22 cellular contexts compared by ENCODE assay signal in genomic region chr11:2036863-2037486, GRCh38. TPM values are rescaled to one million over a fixed set of nuclear protein-coding genes. Genes with fewer than 3 reads are reported as not detected.
DNase-seq lines count a peak whose midpoint lies in the region; ATAC-seq and TF ChIP-seq lines count a peak whose summit lies in the region.
"Had no signal": no experiment of that assay in that cellular context is flagged by ENCODE, and none has a peak within 500 bp of the region (broad histone marks: within the 10 kb centered on the region; RNA-seq: fewer than 3 reads in every experiment).

No MANE protein-coding gene starts in this region.

- H3K27me3 ChIP-seq in SK-N-SH (ENCODE audit: insufficient read depth) = no peaks in the 10 kb centered on the region
- H3K27me3 ChIP-seq in PC-3 (ENCODE audit: low read length) = no peaks in the 10 kb centered on the region
- H3K27me3 ChIP-seq in psoas muscle (ENCODE audit: insufficient read depth in 3 of 3, low read length in 2 of 3) = no peaks in the 10 kb centered on the region
- H3K27me3 ChIP-seq: adrenal gland, cardiac muscle cell, dorsolateral prefrontal cortex, ovary, Peyer's patch, testis had no signal

- no peak overlapping the region for H3K27ac ChIP-seq in SK-N-SH (ENCODE audit: low read depth in 2 of 2, low read length in 1 of 2)
- no peak overlapping the region for H3K27ac ChIP-seq in PC-3 (ENCODE audit: low read length)
- no peak overlapping the region for H3K27ac ChIP-seq in psoas muscle
- H3K27ac ChIP-seq: 22Rv1, adrenal gland, cardiac muscle cell, dorsolateral prefrontal cortex, ovary, Peyer's patch, testis had no signal

- H3K4me3 ChIP-seq in SK-N-SH (ENCODE audit: low read depth in 2 of 2, low read length in 1 of 2) (no peak overlapping the region), PC-3 (ENCODE audit: low read length) (no peak overlapping the region), psoas muscle (no peak overlapping the region)
- H3K4me3 ChIP-seq: adrenal gland, cardiac muscle cell, dorsolateral prefrontal cortex, ovary, Peyer's patch, testis had no signal

- no CpG with 5 or more reads among the region's 18 CpGs for WGBS in SK-N-SH (ENCODE audit: low lambda C conversion rate)
- WGBS in psoas muscle, 3 donors = no CpG with 5 or more reads among the region's 18 CpGs

- no TSS peak for BruUV-seq in PC-3 (replicated peaks; lab: Mats Ljungman, UMichigan)

- no peak for TF ChIP-seq EP300 in SK-N-SH (IDR thresholded peaks at IDR 0.05; ENCODE audit: borderline replicate concordance in 1 of 2, low read depth in 1 of 2, low read length in 1 of 2)

- intact Hi-C loops in PC-3 (cut with micrococcal nuclease) (no loop called here), left cardiac atrium (cut with DNase I) (no loop called here), psoas muscle (cut with DNase I) (no loop called here)

- H3K4me1 ChIP-seq in SK-N-SH (ENCODE audit: control insufficient read depth in 1 of 2, insufficient read depth in 2 of 2, low read depth in 1 of 2, low read length in 1 of 2) = no peaks in the 10 kb centered on the region
- H3K4me1 ChIP-seq in PC-3 (ENCODE audit: insufficient read depth, low read length) = no peaks in the 10 kb centered on the region
- H3K4me1 ChIP-seq in psoas muscle = no peaks in the 10 kb centered on the region
- H3K4me1 ChIP-seq: adrenal gland, Peyer's patch, testis had no signal

- ATAC-seq in SK-N-SH treated with all-trans-retinoic acid at 6 μM for 48 hours (peak; percentile 66; the same call in 2 of the 3 replicates), PC-3 (peak; percentile 59), left cardiac atrium (peak; percentile 64 to 79), psoas muscle (peak; percentile 75 to 87 (median 82))

- H2AFZ ChIP-seq in SK-N-SH (ENCODE audit: low read depth) = no peak overlapping the region
- no peak overlapping the region for H2AFZ ChIP-seq in PC-3 (ENCODE audit: low read length)

- H3F3A ChIP-seq in SK-N-SH (replicated peaks; ENCODE audit: insufficient read depth) (no peaks in the 10 kb centered on the region), PC-3 (ENCODE audit: low read length, unreplicated experiment) (no peaks in the 10 kb centered on the region)

- TF ChIP-seq CTCF in SK-N-SH (IDR thresholded peaks at IDR 0.05) (no peak), PC-3 (conservative IDR thresholded peaks at IDR 0.05; ENCODE audit: low read depth, low read length) (no peak), psoas muscle (IDR thresholded peaks at IDR 0.05) (no peak)

- H4K20me1 ChIP-seq in SK-N-SH (ENCODE audit: insufficient read depth) = no peaks in the 10 kb centered on the region
- H4K20me1 ChIP-seq in PC-3 (ENCODE audit: low read length) = no peaks in the 10 kb centered on the region

- H3K4me2 ChIP-seq in SK-N-SH (no peak overlapping the region), PC-3 (ENCODE audit: low read length) (no peak overlapping the region)

- H3K9me2 ChIP-seq in SK-N-SH = no peaks in the 10 kb centered on the region
- no peaks in the 10 kb centered on the region for H3K9me2 ChIP-seq in PC-3 (replicated peaks; ENCODE audit: low read length)

- H3K36me3 ChIP-seq in SK-N-SH (replicated peaks in 1 of 2; ENCODE audit: control insufficient read depth in 1 of 2, insufficient read depth in 2 of 2, low read length in 1 of 2) (no peaks in the 10 kb centered on the region), PC-3 (ENCODE audit: low read depth, low read length) (no peaks in the 10 kb centered on the region), psoas muscle (ENCODE audit: insufficient read depth in 1 of 2, low read depth in 1 of 2) (no peaks in the 10 kb centered on the region)
- H3K36me3 ChIP-seq: adrenal gland, cardiac muscle cell, ovary, Peyer's patch had no signal

- CTCF ChIA-PET in SK-N-SH (lab: Yijun Ruan, JAX) (interaction anchor here (0.7 to 22.7 kb wide), 47 partner anchors 8 to 397 kb away, joined by 3 to 1098 read pairs (median 4); partner anchors contain the start of genes IGF2 and SYT8), PC-3 (lab: Charles Lee) (interaction anchor here (0.5 to 4.6 kb wide), 4 partner anchors 40 to 391 kb away, joined by 3 to 54 read pairs (median 8); no protein-coding TSS in a partner anchor)

- POLR2A ChIA-PET in SK-N-SH (lab: Yijun Ruan, JAX) (interaction anchor here (0.9 to 2.6 kb wide), 7 partner anchors 81 to 123 kb away, joined by 3 to 20 read pairs (median 3); no protein-coding TSS in a partner anchor), PC-3 (lab: Charles Lee; ENCODE audit: unreplicated experiment) (no interaction called here)

- no peak overlapping the region for H3K9ac ChIP-seq in SK-N-SH
- H3K9ac ChIP-seq in PC-3 (ENCODE audit: low read length) = no peak overlapping the region

- TF ChIP-seq RAD21 in SK-N-SH (IDR thresholded peaks at IDR 0.05; ENCODE audit: low read length) = no peak

- no peaks in the 10 kb centered on the region for H3K9me3 ChIP-seq in SK-N-SH
- no peaks in the 10 kb centered on the region for H3K9me3 ChIP-seq in PC-3 (ENCODE audit: low read length)
- H3K9me3 ChIP-seq in psoas muscle = no peaks in the 10 kb centered on the region
- H3K9me3 ChIP-seq: adrenal gland, ovary, Peyer's patch, testis had no signal

- DNase-seq in SK-N-SH (no peak), PC-3 (no peak), left cardiac atrium (no peak), psoas muscle (no peak), NK-92 (lab: John Stamatoyannopoulos, UW; ENCODE audit: unreplicated experiment) (no peak), NCI-H1092 treated with DMSO at 0.1 percent for 48 hours (lab: John Stamatoyannopoulos, UW) (no peak), NCI-H2107 treated with DMSO at 0.1 percent for 48 hours (lab: John Stamatoyannopoulos, UW; ENCODE audit: unreplicated experiment) (no peak)
- DNase-seq: activated CD4-positive, alpha-beta memory T cell treated with anti-CD3 and anti-CD28 coated beads, Interleukin-2, amount 10 ng/mL, durations not matched to agents 7 days and 5 days; adrenal gland; dorsolateral prefrontal cortex; Kasumi-1; NCI-H2171; NCI-H774; ovary; Peyer's patch; small intestine; stimulated activated CD4-positive, alpha-beta T cell treated with anti-CD3 and anti-CD28 coated beads, Interleukin-4, amount 100 ng/mL, for 24 hours; testis had no signal

- H3K79me2 ChIP-seq in SK-N-SH (ENCODE audit: insufficient read depth) (no peaks in the 10 kb centered on the region), PC-3 (ENCODE audit: low read length) (no peaks in the 10 kb centered on the region)

TF ChIP-seq in SK-N-SH treated with all-trans-retinoic acid at 6 μM for 48 hours, 23 proteins besides CTCF, POLR2A, EP300 and RAD21 (continues in another document):
- TF ChIP-seq ZNF8 (CRISPR knock-in tag; IDR thresholded peaks at IDR 0.05) (no peak), ARNTL (CRISPR knock-in tag; IDR thresholded peaks at IDR 0.05; ENCODE audit: borderline replicate concordance, low read depth) (no peak), BACH2 (CRISPR knock-in tag; IDR thresholded peaks at IDR 0.05; ENCODE audit: borderline replicate concordance) (no peak), ZNF565 (CRISPR knock-in tag; conservative IDR thresholded peaks at IDR 0.05; ENCODE audit: low read depth) (no peak), TCF4 (CRISPR knock-in tag; IDR thresholded peaks at IDR 0.05; ENCODE audit: borderline replicate concordance) (no peak), PATZ1 (CRISPR knock-in tag; IDR thresholded peaks at IDR 0.05; ENCODE audit: borderline replicate concordance) (no peak)

TF ChIP-seq in SK-N-SH, 30 proteins besides CTCF, POLR2A, EP300 and RAD21 (continues in another document):
- TF ChIP-seq SMC3 (IDR thresholded peaks at IDR 0.05; ENCODE audit: low read depth, low read length) = no peak
- TF ChIP-seq TEAD4 (IDR thresholded peaks at IDR 0.05; ENCODE audit: borderline replicate concordance, insufficient read depth) = no peak
- no peak for TF ChIP-seq ZBTB33 (IDR thresholded peaks at IDR 0.05; ENCODE audit: borderline replicate concordance, low read depth)
- TF ChIP-seq MEF2A (IDR thresholded peaks at IDR 0.05; ENCODE audit: borderline replicate concordance, low read depth) = no peak
- no peak for TF ChIP-seq GATA2 (CRISPR knock-in tag; IDR thresholded peaks at IDR 0.05)
- no peak for TF ChIP-seq YY1 (IDR thresholded peaks at IDR 0.05; ENCODE audit: low read depth)
- TF ChIP-seq MAX (IDR thresholded peaks at IDR 0.05; ENCODE audit: low read depth) = no peak
- no peak for TF ChIP-seq FOSL2 (IDR thresholded peaks at IDR 0.05; ENCODE audit: borderline replicate concordance, low read depth)
- no peak for TF ChIP-seq RFX5 (IDR thresholded peaks at IDR 0.05; ENCODE audit: low read length)
- TF ChIP-seq FOXM1 (IDR thresholded peaks at IDR 0.05; ENCODE audit: low read depth) = no peak
- no peak for TF ChIP-seq POLR2AphosphoS5 (IDR thresholded peaks at IDR 0.05; ENCODE audit: low read depth, low read length)

RNA-seq across cellular contexts. Expression of gene H19, which starts 39.3 kb away (rescaled TPM):
- polyA plus RNA-seq in SK-N-SH (2012; rRNA removed) (3.7 and 4.6 TPM in 2 replicates), psoas muscle (1,000 to 10,000 TPM; 1,446 to 5,104 (median 4,933) TPM)
- 4.5 and 6.8 TPM in 2 replicates for polyA plus RNA-seq in SK-N-SH (2012; cell fraction: cytosol; rRNA removed)
- polyA plus RNA-seq in SK-N-SH (2012; cell fraction: nucleus; rRNA removed) = 1.9 and 4.0 TPM in 2 replicates
- total RNA-seq in PC-3 (2014; rRNA removed) (not detected in 2 replicates), left cardiac atrium (100 to 1,000 TPM; 390 to 610 TPM), psoas muscle (over 10,000 TPM in 1 of 4 donors, 1,000 to 10,000 TPM in 3; 2,069 to 10,740 (median 4,409) TPM)
- total RNA-seq: activated CD4-positive, alpha-beta memory T cell treated with anti-CD3 and anti-CD28 coated beads, Interleukin-2, amount 10 ng/mL, durations not matched to agents 7 days and 5 days; activated T-helper 1 cell treated with anti-CD3 and anti-CD28 coated beads, Interleukin-12 subunit alpha, Interleukin-12 subunit beta, Interleukin-2, Interleukin-4 antibody, amounts not matched to agents 30 ng/mL and 10 ng/mL and 1 ng/mL, durations not matched to agents 14 hours and 24 hours and 36 hours had no signal

Comparison
In these comparisons a context has a peak if more than half of its experiments do, and no peak if none do; other contexts are left out.
1. RNA of gene H19, which starts 39.3 kb away (total RNA-seq): 2,069 to 10,740 TPM in psoas muscle and 390 to 610 TPM in left cardiac atrium; not detected in PC-3; every median in the first group is over 100 times any median in the second.
2. Peak in every context shown above with its lines, with median percentiles within 50 percentile points of each other: ATAC-seq.